In the genomic region with DNA sequence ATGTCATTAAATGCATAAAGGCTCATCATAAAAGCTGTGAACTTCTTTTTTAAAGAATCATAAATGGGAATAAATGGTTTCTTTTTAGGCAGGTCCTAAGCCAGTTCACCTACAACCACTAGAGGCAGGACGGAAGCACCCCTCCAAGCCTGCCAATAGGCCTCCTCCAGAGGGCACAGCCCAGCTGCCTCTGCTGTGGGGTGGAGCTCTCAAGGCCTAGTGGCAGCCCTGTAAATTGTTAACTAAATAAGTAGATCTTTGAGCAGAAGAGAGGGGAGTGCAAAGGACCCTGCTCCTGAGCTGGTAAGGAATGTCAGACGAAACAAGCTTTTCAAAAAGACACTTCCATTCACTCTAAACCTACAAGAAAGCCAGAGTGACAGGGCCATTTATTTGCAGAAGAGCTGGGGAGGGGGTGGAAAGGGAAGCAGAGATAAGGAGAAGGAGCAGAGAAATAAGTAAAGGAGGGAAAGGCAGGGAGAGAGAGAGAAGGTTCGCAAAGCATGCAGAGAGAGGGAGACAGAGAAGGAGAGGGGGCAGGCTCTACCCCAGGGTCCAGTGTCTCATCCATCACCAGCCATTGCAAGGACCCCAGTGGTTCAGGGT, we compare ENCODE assay signal across 12 cellular contexts. TPM values are rescaled to one million over a fixed set of nuclear protein-coding genes. Genes with fewer than 3 reads are reported as not detected.
DNase-seq lines count a peak whose midpoint lies in the region; ATAC-seq and TF ChIP-seq lines count a peak whose summit lies in the region.
"Had no signal": no experiment of that assay in that cellular context is flagged by ENCODE, and none has a peak within 500 bp of the region (broad histone marks: within the 10 kb centered on the region; RNA-seq: fewer than 3 reads in every experiment).

No MANE protein-coding gene starts in this region.

- ATAC-seq in HG03457 (IDR thresholded peaks at IDR 0.05; ENCODE audit: unreplicated experiment) (no peak), GM21528 (IDR thresholded peaks at IDR 0.05; ENCODE audit: low FRiP score, unreplicated experiment) (no peak)
- ATAC-seq: T-helper 17 cell had no signal

- POLR2A ChIA-PET in OCI-LY7 (lab: Charles Lee), result interaction anchor here (0.7 to 1.4 kb wide), 3 partner anchors 11 to 37 kb away, joined by 3 to 4 read pairs (median 3); no protein-coding TSS in a partner anchor

- DNase-seq in SIG-M5 treated with dmso at 0.1 percent for 504 hours (lab: John Stamatoyannopoulos, UW; ENCODE audit: unreplicated experiment) (peak; percentile 27), SIG-M5 (lab: John Stamatoyannopoulos, UW) (no peak), OCI-LY7 (ENCODE audit: low spot score) (peak; percentile 71), iPS-NIHi7 (ENCODE audit: extremely low spot score) (peak; percentile 79), hepatic stellate cell (ENCODE audit: low spot score) (no peak)
- DNase-seq in stimulated activated CD4-positive, alpha-beta T cell treated with anti-CD3 and anti-CD28 coated beads, Interleukin-4, amount 100 ng/mL, for 1 hour, result no peak
- DNase-seq: activated T-cell treated with anti-CD3 and anti-CD28 coated beads, Interleukin-2, amount 50 U/mL, for 48 hours; NCI-H2029 treated with DMSO at 0.1 percent for 48 hours; T-helper 17 cell; uterus had no signal

- BruUV-seq in OCI-LY7 (replicated peaks; lab: Mats Ljungman, UMichigan), result no TSS peak

- intact Hi-C loops in OCI-LY7 (cut with micrococcal nuclease; ENCODE audit: unreplicated experiment), result no loop called here

- no peaks in the 10 kb centered on the region for H3K9me2 ChIP-seq in OCI-LY7 (ENCODE audit: insufficient read depth, low read length)

- no peaks in the 10 kb centered on the region for H3K36me3 ChIP-seq in OCI-LY7 (ENCODE audit: insufficient read depth, low read length)
- H3K36me3 ChIP-seq: uterus had no signal

- no peaks in the 10 kb centered on the region for H4K20me1 ChIP-seq in OCI-LY7 (ENCODE audit: insufficient read depth, low read length)

- CTCF ChIA-PET in OCI-LY7 (lab: Charles Lee; ENCODE audit: unreplicated experiment), result interaction anchor here (0.6 to 3.2 kb wide), 3 partner anchors 34 to 238 kb away, joined by 3 to 10 read pairs (median 3); no protein-coding TSS in a partner anchor

- H3K27ac ChIP-seq in OCI-LY7 (ENCODE audit: low read depth, low read length, poor library complexity, severe bottlenecking), result no peak overlapping the region
- H3K27ac ChIP-seq: uterus had no signal

- no peak overlapping the region for H3K4me3 ChIP-seq in OCI-LY7 (ENCODE audit: low read depth, low read length, poor library complexity, severe bottlenecking)
- H3K4me3 ChIP-seq: uterus had no signal

- no peak overlapping the region for H3K4me2 ChIP-seq in OCI-LY7 (ENCODE audit: low read length)

- peaks cover 9% of the 10 kb centered on the region for H3K4me1 ChIP-seq in OCI-LY7 (ENCODE audit: insufficient read depth, low read length, poor library complexity, severe bottlenecking)
- H3K4me1 ChIP-seq: uterus had no signal

- H3K79me2 ChIP-seq in OCI-LY7 (ENCODE audit: insufficient read depth, low read depth, low read length), result no peaks in the 10 kb centered on the region

- H2AFZ ChIP-seq in OCI-LY7 (ENCODE audit: low read length), result peak overlapping the region; percentile 41; the same call in 1 of the 2 replicates

- no peaks in the 10 kb centered on the region for H3K9me3 ChIP-seq in OCI-LY7 (ENCODE audit: low read length)
- H3K9me3 ChIP-seq: uterus had no signal

- peak; percentile 73 for TF ChIP-seq CTCF in OCI-LY7 (conservative IDR thresholded peaks at IDR 0.05; ENCODE audit: low read length)

RNA-seq across cellular contexts. Expression of a gene that starts 18.0 kb away (rescaled TPM):
- not detected in 2 replicates for total RNA-seq in OCI-LY7 (2014; rRNA removed; shearing (Covaris generic))
- not detected in 2 replicates for total RNA-seq in OCI-LY7 (2022)

Comparison
In these comparisons a context has a peak if more than half of its experiments do, and no peak if none do; other contexts are left out.
1. DNase-seq: peak in SIG-M5 treated with dmso at 0.1 percent for 504 hours (single experiment), OCI-LY7 (single experiment) and iPS-NIHi7 (single experiment); none in SIG-M5 (single experiment), hepatic stellate cell (single experiment) and stimulated activated CD4-positive, alpha-beta T cell treated with anti-CD3 and anti-CD28 coated beads, Interleukin-4, amount 100 ng/mL, for 1 hour (single experiment).